In the genomic region with DNA sequence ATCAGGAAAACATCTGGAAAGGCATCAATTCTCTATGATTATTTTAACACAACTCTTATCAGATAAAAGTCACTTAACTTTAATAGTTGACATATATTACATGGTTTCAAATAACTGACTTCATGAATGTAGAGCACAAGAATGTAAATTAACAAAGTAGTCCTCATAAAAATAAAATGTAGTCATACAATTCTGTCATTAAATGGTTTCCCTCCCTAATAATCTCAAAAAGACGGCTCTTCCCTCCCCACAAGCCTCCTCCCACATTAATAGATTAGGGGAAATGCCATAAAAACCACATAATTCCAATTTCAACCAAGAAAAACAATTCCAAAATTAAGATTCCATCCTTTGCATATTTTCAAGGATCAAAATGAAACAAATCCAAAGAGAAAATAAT, we compare ENCODE assay signal across 1 cellular context.
TF ChIP-seq lines count a peak whose summit lies in the region.

No MANE protein-coding gene starts in this region.

TF ChIP-seq in SK-N-SH treated with all-trans-retinoic acid at 6 μM for 48 hours, 23 proteins besides CTCF, POLR2A, EP300 and RAD21 (continued from another document):
- no peak for TF ChIP-seq TCF4 (CRISPR knock-in tag; IDR thresholded peaks at IDR 0.05; ENCODE audit: borderline replicate concordance)
- TF ChIP-seq CSDC2 (CRISPR knock-in tag; IDR thresholded peaks at IDR 0.05), result no peak
- no peak for TF ChIP-seq CREB5 (CRISPR knock-in tag; IDR thresholded peaks at IDR 0.05; ENCODE audit: low read depth)
- TF ChIP-seq ZNF565 (CRISPR knock-in tag; conservative IDR thresholded peaks at IDR 0.05; ENCODE audit: low read depth), result no peak
- TF ChIP-seq GLIS3 (CRISPR knock-in tag; IDR thresholded peaks at IDR 0.05), result no peak
- TF ChIP-seq, protein P1, sequence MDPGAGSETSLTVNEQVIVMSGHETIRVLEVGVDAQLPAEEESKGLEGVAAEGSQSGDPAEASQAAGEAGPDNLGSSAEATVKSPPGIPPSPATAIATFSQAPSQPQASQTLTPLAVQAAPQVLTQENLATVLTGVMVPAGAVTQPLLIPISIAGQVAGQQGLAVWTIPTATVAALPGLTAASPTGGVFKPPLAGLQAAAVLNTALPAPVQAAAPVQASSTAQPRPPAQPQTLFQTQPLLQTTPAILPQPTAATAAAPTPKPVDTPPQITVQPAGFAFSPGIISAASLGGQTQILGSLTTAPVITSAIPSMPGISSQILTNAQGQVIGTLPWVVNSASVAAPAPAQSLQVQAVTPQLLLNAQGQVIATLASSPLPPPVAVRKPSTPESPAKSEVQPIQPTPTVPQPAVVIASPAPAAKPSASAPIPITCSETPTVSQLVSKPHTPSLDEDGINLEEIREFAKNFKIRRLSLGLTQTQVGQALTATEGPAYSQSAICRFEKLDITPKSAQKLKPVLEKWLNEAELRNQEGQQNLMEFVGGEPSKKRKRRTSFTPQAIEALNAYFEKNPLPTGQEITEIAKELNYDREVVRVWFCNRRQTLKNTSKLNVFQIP (CRISPR knock-in tag; IDR thresholded peaks at IDR 0.05; ENCODE audit: borderline replicate concordance, low read depth), result no peak
- TF ChIP-seq ZNF8 (CRISPR knock-in tag; IDR thresholded peaks at IDR 0.05), result no peak
- TF ChIP-seq ZC3H10 (CRISPR knock-in tag; IDR thresholded peaks at IDR 0.05), result no peak
- no peak for TF ChIP-seq ISL1 (CRISPR knock-in tag; IDR thresholded peaks at IDR 0.05)
- no peak for TF ChIP-seq ZFP3 (CRISPR knock-in tag; IDR thresholded peaks at IDR 0.05)
- no peak for TF ChIP-seq TOX (CRISPR knock-in tag; IDR thresholded peaks at IDR 0.05; ENCODE audit: borderline replicate concordance)
- TF ChIP-seq ZFP30 (CRISPR knock-in tag; IDR thresholded peaks at IDR 0.05), result no peak
- TF ChIP-seq ZNF70 (CRISPR knock-in tag; IDR thresholded peaks at IDR 0.05), result no peak
- TF ChIP-seq PPARA (CRISPR knock-in tag; IDR thresholded peaks at IDR 0.05; ENCODE audit: borderline replicate concordance), result no peak
- no peak for TF ChIP-seq OSR1 (CRISPR knock-in tag; IDR thresholded peaks at IDR 0.05)
- no peak for TF ChIP-seq ARNTL (CRISPR knock-in tag; IDR thresholded peaks at IDR 0.05; ENCODE audit: borderline replicate concordance, low read depth)
- no peak for TF ChIP-seq BACH2 (CRISPR knock-in tag; IDR thresholded peaks at IDR 0.05; ENCODE audit: borderline replicate concordance)
